11 cellular contexts compared by ENCODE assay signal in genomic region chr5:144404672-144405071, GRCh38.
"Had no signal": no experiment of that assay in that cellular context is flagged by ENCODE, and none has a peak within 500 bp of the region (broad histone marks: within the 10 kb centered on the region; RNA-seq: fewer than 3 reads in every experiment).

No MANE protein-coding gene starts in this region.

- DNase-seq: GM23248, GOT3, H7, H9, HCEC 1CT, HFFc6 had no signal

- ATAC-seq: GM23338, HCT116 had no signal

- H2AFZ ChIP-seq: GM23248, GM23338 had no signal

- H3K27ac ChIP-seq: GM23248 had no signal

- H3K4me3 ChIP-seq: GM23248, GM23338, HAP-1 had no signal

- H3K36me3 ChIP-seq: HAP-1 had no signal

- H3K9ac ChIP-seq: GM23248 had no signal

- H3K4me1 ChIP-seq: HAP-1 had no signal

- H3K4me2 ChIP-seq: GM23338 had no signal

- H3K9me3 ChIP-seq: HAP-1 had no signal

- FAIRE-seq: H1, H54 had no signal
